Comparison of ENCODE assay signal across 13 cellular contexts in the genomic region with DNA sequence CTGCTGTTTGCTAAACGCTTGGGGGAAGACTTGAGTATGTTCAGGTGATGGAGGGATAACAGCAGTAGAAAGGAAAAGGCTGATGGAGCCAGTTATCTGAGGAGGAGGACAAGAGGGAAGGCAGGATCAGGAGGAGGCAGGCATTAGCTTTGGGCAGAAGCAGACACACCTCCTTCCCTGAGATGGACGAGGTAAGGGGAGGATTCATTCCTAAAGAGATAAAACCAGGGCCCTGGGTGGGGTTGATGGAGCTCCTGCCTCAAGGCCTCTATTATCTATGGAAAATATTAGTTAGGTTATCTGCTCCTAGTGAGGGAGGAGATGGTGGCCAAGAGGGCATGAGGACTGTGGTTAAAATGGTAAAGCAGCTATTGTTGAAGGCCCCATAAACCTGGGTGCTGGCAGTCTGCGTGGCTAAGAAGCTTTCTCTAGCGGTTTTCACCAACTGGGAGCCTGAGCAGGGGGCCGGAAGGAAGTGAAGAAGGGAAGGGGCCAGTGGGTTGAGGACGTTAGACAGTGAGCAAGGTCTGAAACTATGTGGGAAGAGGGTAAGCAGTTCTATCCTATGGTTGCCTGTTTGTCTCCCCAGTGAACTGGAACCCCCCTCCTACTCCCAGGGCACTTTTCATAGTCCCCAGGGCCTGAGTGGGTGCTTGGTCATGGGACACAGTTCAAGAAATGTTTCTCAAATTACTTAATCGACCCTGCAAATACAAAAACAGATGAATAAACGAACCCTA. TPM values are rescaled to one million over a fixed set of nuclear protein-coding genes. Genes with fewer than 3 reads are reported as not detected.
DNase-seq lines count a peak whose midpoint lies in the region; ATAC-seq and TF ChIP-seq lines count a peak whose summit lies in the region.
"Had no signal": no experiment of that assay in that cellular context is flagged by ENCODE, and none has a peak within 500 bp of the region (broad histone marks: within the 10 kb centered on the region; RNA-seq: fewer than 3 reads in every experiment).

No MANE protein-coding gene starts in this region.

- intact Hi-C loops in CD14-positive monocyte (cut with micrococcal nuclease): loop anchor here in 1 of 2 donors (10.0 kb wide), 1 partner anchor 1683 kb away; no protein-coding TSS in a partner anchor

- H3K9me3 ChIP-seq in BLaER1: peaks cover 27% of the 10 kb centered on the region
- H3K9me3 ChIP-seq: left lung, prostate gland had no signal

- H3K4me2 ChIP-seq in BLaER1: peak overlapping the region; percentile 92

- H3K27me3 ChIP-seq in BLaER1: no peaks in the 10 kb centered on the region
- H3K27me3 ChIP-seq: left lung had no signal

- peak; percentile 74 for ATAC-seq in GM18511 (IDR thresholded peaks at IDR 0.05; ENCODE audit: unreplicated experiment)
- ATAC-seq in HG03039 (IDR thresholded peaks at IDR 0.05; ENCODE audit: unreplicated experiment): peak; percentile 54
- ATAC-seq in GM19328 (IDR thresholded peaks at IDR 0.05; ENCODE audit: unreplicated experiment): no peak
- ATAC-seq in HG02981 (IDR thresholded peaks at IDR 0.05; ENCODE audit: unreplicated experiment): no peak
- ATAC-seq: left lung had no signal

- no peaks in the 10 kb centered on the region for H4K20me1 ChIP-seq in BLaER1

- TF ChIP-seq CTCF in CD14-positive monocyte (IDR thresholded peaks at IDR 0.05): no peak

- H3K4me3 Mint-ChIP-seq in activated CD4-positive, alpha-beta memory T cell treated with anti-CD3 and anti-CD28 coated beads, Interleukin-2, amount 10 ng/mL, durations not matched to agents 7 days and 5 days: no peak overlapping the region
- no peak overlapping the region for H3K4me3 Mint-ChIP-seq in CD14-positive monocyte
- H3K4me3 Mint-ChIP-seq: HFFc6 had no signal

- H3K27me3 Mint-ChIP-seq in activated CD4-positive, alpha-beta memory T cell treated with anti-CD3 and anti-CD28 coated beads, Interleukin-2, amount 10 ng/mL, durations not matched to agents 7 days and 5 days: no peaks in the 10 kb centered on the region
- H3K27me3 Mint-ChIP-seq in CD14-positive monocyte (ENCODE audit: low read depth in 3 of 3): peaks cover 0 to 8% (median 4%) of the 10 kb centered on the region in 3 donors

- peak overlapping the region; percentile 88 for H3K27ac ChIP-seq in BLaER1
- H3K27ac ChIP-seq: left lung, prostate gland had no signal

- POLR2A ChIA-PET in activated CD4-positive, alpha-beta memory T cell treated with anti-CD3 and anti-CD28 coated beads, Interleukin-2, amount 10 ng/mL, durations not matched to agents 7 days and 5 days (lab: Charles Lee): no interaction called here

- H3K36me3 Mint-ChIP-seq in activated CD4-positive, alpha-beta memory T cell treated with anti-CD3 and anti-CD28 coated beads, Interleukin-2, amount 10 ng/mL, durations not matched to agents 7 days and 5 days (ENCODE audit: low read depth): no peaks in the 10 kb centered on the region
- no peaks in the 10 kb centered on the region for H3K36me3 Mint-ChIP-seq in CD14-positive monocyte

- H3K36me3 ChIP-seq in BLaER1: no peaks in the 10 kb centered on the region
- H3K36me3 ChIP-seq: left lung, prostate gland had no signal

- CTCF ChIA-PET in activated CD4-positive, alpha-beta memory T cell treated with anti-CD3 and anti-CD28 coated beads, Interleukin-2, amount 10 ng/mL, durations not matched to agents 7 days and 5 days (lab: Charles Lee): no interaction called here

- H3K9me3 Mint-ChIP-seq in activated CD4-positive, alpha-beta memory T cell treated with anti-CD3 and anti-CD28 coated beads, Interleukin-2, amount 10 ng/mL, durations not matched to agents 7 days and 5 days: no peaks in the 10 kb centered on the region
- peaks cover 0 to 9% (median 0%) of the 10 kb centered on the region in 7 donors for H3K9me3 Mint-ChIP-seq in CD14-positive monocyte
- H3K9me3 Mint-ChIP-seq: HFFc6 had no signal

- H3K4me1 Mint-ChIP-seq in activated CD4-positive, alpha-beta memory T cell treated with anti-CD3 and anti-CD28 coated beads, Interleukin-2, amount 10 ng/mL, durations not matched to agents 7 days and 5 days: peaks cover 16% of the 10 kb centered on the region
- peaks cover 14% of the 10 kb centered on the region for H3K4me1 Mint-ChIP-seq in CD14-positive monocyte

- peak overlapping the region; percentile 77 for H3K9ac ChIP-seq in BLaER1

- H3K27ac Mint-ChIP-seq in activated CD4-positive, alpha-beta memory T cell treated with anti-CD3 and anti-CD28 coated beads, Interleukin-2, amount 10 ng/mL, durations not matched to agents 7 days and 5 days: no peak overlapping the region
- peak overlapping the region in 3 of 7 donors; percentile 28 to 81 (median 42) for H3K27ac Mint-ChIP-seq in CD14-positive monocyte
- H3K27ac Mint-ChIP-seq: HFFc6 had no signal

- peak; percentile 20 for DNase-seq in activated CD4-positive, alpha-beta memory T cell treated with anti-CD3 and anti-CD28 coated beads, Interleukin-2, amount 10 ng/mL, durations not matched to agents 7 days and 5 days
- DNase-seq in stimulated activated CD4-positive, alpha-beta T cell treated with anti-CD3 and anti-CD28 coated beads, Interleukin-4, amount 100 ng/mL, for 24 hours: no peak
- DNase-seq in CD14-positive monocyte (ENCODE audit: low spot score): no peak
- DNase-seq: AML-193, cerebellar nuclear complex, HFFc6, left lung had no signal

- peaks cover 58% of the 10 kb centered on the region for H3K4me1 ChIP-seq in BLaER1
- H3K4me1 ChIP-seq: left lung, prostate gland had no signal

- peak overlapping the region; percentile 53 for H3K4me3 ChIP-seq in BLaER1
- H3K4me3 ChIP-seq: left lung, prostate gland had no signal

RNA-seq across cellular contexts. Expression of a gene that starts 56.6 kb away (rescaled TPM):
- 10 to 100 TPM; 36.8 to 37.8 TPM for total RNA-seq in activated CD4-positive, alpha-beta memory T cell treated with anti-CD3 and anti-CD28 coated beads, Interleukin-2, amount 10 ng/mL, durations not matched to agents 7 days and 5 days
- 10 to 100 TPM; 20.3 to 29.8 TPM for polyA plus RNA-seq in CD14-positive monocyte

Comparison
In these comparisons a context has a peak if more than half of its experiments do, and no peak if none do; other contexts are left out.
1. ATAC-seq: peak in GM18511 (single experiment) and HG03039 (single experiment); none in GM19328 (single experiment) and HG02981 (single experiment).